8 cellular contexts compared by ENCODE assay signal in the genomic region with DNA sequence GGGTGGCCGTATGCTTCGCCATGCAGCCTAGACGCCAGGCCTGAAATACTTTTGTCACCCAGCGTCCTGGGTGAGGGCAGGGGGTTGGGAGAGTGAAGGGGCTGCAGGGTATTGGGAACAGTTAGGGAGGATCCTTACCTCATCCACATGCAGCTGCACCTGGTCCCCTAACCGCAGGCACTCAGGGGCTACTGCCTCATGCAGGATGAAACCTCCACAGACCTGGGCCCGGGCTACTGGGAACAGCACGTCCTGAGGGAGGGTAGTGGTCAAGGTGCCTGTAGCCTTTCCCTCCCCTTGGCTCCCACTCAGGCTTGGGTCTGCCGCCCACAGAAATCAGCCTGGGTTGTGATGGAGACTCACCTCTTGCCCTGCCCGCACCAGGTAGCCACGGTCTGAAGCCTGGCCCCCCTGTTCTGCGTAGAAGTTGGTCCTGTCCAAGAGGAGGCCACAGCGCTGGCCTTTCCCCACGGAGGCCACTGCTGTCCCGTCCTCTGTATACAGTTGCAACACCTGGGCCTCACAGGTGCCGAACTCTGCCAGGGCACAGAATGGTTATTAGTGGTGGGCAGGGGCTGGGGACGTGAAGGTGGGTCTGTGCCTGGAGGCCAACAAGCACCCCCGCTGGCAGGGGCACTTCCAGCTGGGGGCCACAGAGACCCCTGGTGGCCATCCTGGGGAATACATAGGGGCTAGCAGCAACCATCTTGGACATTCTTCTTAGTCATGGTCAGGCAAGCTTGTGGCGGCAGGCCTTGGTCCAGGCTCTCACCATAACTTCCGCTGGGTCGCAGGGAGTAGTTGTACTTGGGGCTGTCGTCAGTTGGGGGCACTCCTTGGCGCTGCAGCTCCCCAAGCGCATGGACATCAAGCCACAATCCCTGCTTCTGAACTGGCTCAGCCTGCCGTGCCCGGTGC. TPM values are rescaled to one million over a fixed set of nuclear protein-coding genes. Genes with fewer than 3 reads are reported as not detected.
DNase-seq lines count a peak whose midpoint lies in the region; ATAC-seq and TF ChIP-seq lines count a peak whose summit lies in the region.

No MANE protein-coding gene starts in this region.

- CTCF ChIA-PET in IMR-90 (lab: Yijun Ruan, JAX): interaction anchor here (0.7 to 1.0 kb wide), 4 partner anchors 8 to 38 kb away, joined by 3 to 4 read pairs (median 4); partner anchors contain the start of gene AARS2
- CTCF ChIA-PET in activated CD4-positive, alpha-beta T cell treated with anti-CD3 and anti-CD28 coated beads, Interleukin-2, amount 10 ng/mL, durations not matched to agents 7 days and 5 days (lab: Charles Lee): interaction anchor here (0.5 to 3.8 kb wide), 15 partner anchors 8 to 692 kb away, joined by 3 to 19 read pairs (median 3); partner anchors contain the start of gene AARS2

- WGBS in IMR-90 (ENCODE audit: extremely low coverage in 2 of 2, insufficient read length in 1 of 2), 2 experiments: 77% methylated on average over 10 of the region's 25 CpGs; no CpG with 5 or more reads in 1 of the 2 experiments
- WGBS in endodermal cell (ENCODE audit: insufficient coverage in 1 of 2, insufficient read length in 1 of 2), 2 experiments: 88 to 90% methylated on average over 13 to 25 of the region's 25 CpGs

- H3K18ac ChIP-seq in IMR-90 (ENCODE audit: low read depth, low read length): no peak overlapping the region

- H4K91ac ChIP-seq in IMR-90 (ENCODE audit: insufficient read depth, low read depth, low read length): no peak overlapping the region

- H4K8ac ChIP-seq in IMR-90 (ENCODE audit: low read depth in 2 of 2, low read length in 2 of 2): no peak overlapping the region

- POLR2A ChIA-PET in IMR-90 (lab: Charles Lee; ENCODE audit: unreplicated experiment): no interaction called here
- POLR2A ChIA-PET in activated CD4-positive, alpha-beta T cell treated with anti-CD3 and anti-CD28 coated beads, Interleukin-2, amount 10 ng/mL, durations not matched to agents 7 days and 5 days (lab: Charles Lee): no interaction called here

- H3K9ac ChIP-seq in IMR-90 (ENCODE audit: low read depth, low read length) (no peak overlapping the region), endodermal cell (ENCODE audit: extremely low read depth, low read length, poor library complexity, severe bottlenecking) (no peak overlapping the region)

- BruUV-seq in IMR-90 (replicated peaks; lab: Mats Ljungman, UMichigan): no TSS peak

- peaks cover 73% of the 10 kb centered on the region for H3K36me3 ChIP-seq in IMR-90 (ENCODE audit: control insufficient read depth, insufficient read depth, low read length)
- peaks cover 74% of the 10 kb centered on the region for H3K36me3 ChIP-seq in endodermal cell (ENCODE audit: control insufficient read depth, insufficient read depth, low read length)

- TF ChIP-seq RAD21 in IMR-90 (IDR thresholded peaks at IDR 0.05; ENCODE audit: low read length): peak; percentile 52

- no peaks in the 10 kb centered on the region for H4K20me1 ChIP-seq in IMR-90 (ENCODE audit: insufficient read depth, low read length)

- ATAC-seq in IMR-90 (ENCODE audit: low read depth) (peak; percentile 75), GM19463 (IDR thresholded peaks at IDR 0.05; ENCODE audit: unreplicated experiment) (no peak)

- peak; percentile 60 for TF ChIP-seq CTCF in IMR-90 (conservative IDR thresholded peaks at IDR 0.05; ENCODE audit: low read depth, low read length)
- TF ChIP-seq CTCF in endodermal cell (conservative IDR thresholded peaks at IDR 0.05): peak; percentile 90
- TF ChIP-seq CTCF in nephron (IDR thresholded peaks at IDR 0.05; ENCODE audit: unreplicated experiment in 3 of 3): peak; percentile 68 to 76 (median 73)

- no peak overlapping the region for H2BK120ac ChIP-seq in IMR-90 (ENCODE audit: low read depth, low read length)

- no peak overlapping the region for H3K27ac ChIP-seq in IMR-90 (ENCODE audit: insufficient read depth, low read length)
- no peak overlapping the region for H3K27ac ChIP-seq in endodermal cell (ENCODE audit: low read depth, low read length)

- no peaks in the 10 kb centered on the region for H3K9me1 ChIP-seq in IMR-90 (ENCODE audit: insufficient read depth, low read length)

- H3K27ac Mint-ChIP-seq in activated CD4-positive, alpha-beta T cell treated with anti-CD3 and anti-CD28 coated beads, Interleukin-2, amount 10 ng/mL, durations not matched to agents 7 days and 5 days: no peak overlapping the region
- H3K27ac Mint-ChIP-seq in endodermal cell (peak overlapping the region; percentile 69), nephron (no peak overlapping the region)

- H3K4me3 Mint-ChIP-seq in activated CD4-positive, alpha-beta T cell treated with anti-CD3 and anti-CD28 coated beads, Interleukin-2, amount 10 ng/mL, durations not matched to agents 7 days and 5 days: no peak overlapping the region
- H3K4me3 Mint-ChIP-seq in endodermal cell: no peak overlapping the region
- no peak overlapping the region for H3K4me3 Mint-ChIP-seq in nephron

- H3K36me3 Mint-ChIP-seq in activated CD4-positive, alpha-beta T cell treated with anti-CD3 and anti-CD28 coated beads, Interleukin-2, amount 10 ng/mL, durations not matched to agents 7 days and 5 days (ENCODE audit: low read depth): peaks cover 28% of the 10 kb centered on the region
- H3K36me3 Mint-ChIP-seq in endodermal cell (ENCODE audit: low read depth) (peaks cover 76% of the 10 kb centered on the region), nephron (ENCODE audit: low read depth) (peaks cover 51% of the 10 kb centered on the region)

- peaks cover 2% of the 10 kb centered on the region for H3K4me1 ChIP-seq in IMR-90 (ENCODE audit: control insufficient read depth, insufficient read depth, low read length)
- H3K4me1 ChIP-seq in endodermal cell (ENCODE audit: control insufficient read depth, insufficient read depth, low read length): peaks cover 10% of the 10 kb centered on the region

- TF ChIP-seq POLR2A in IMR-90 (IDR thresholded peaks at IDR 0.05; ENCODE audit: low read depth, low read length): no peak

- no peaks in the 10 kb centered on the region for H3K27me3 ChIP-seq in IMR-90 (ENCODE audit: control insufficient read depth, insufficient read depth, low read length)
- no peaks in the 10 kb centered on the region for H3K27me3 ChIP-seq in endodermal cell (ENCODE audit: control insufficient read depth, insufficient read depth, low read length, poor library complexity, severe bottlenecking)

- dilution Hi-C loops in IMR-90 (cut with HindIII; ENCODE audit: low sequenced_read_pairs, unreplicated experiment): no loop called here

- H3K9me3 ChIP-seq in IMR-90 (ENCODE audit: control insufficient read depth, insufficient read depth, low read length) (no peaks in the 10 kb centered on the region), endodermal cell (ENCODE audit: control insufficient read depth, low read length) (no peaks in the 10 kb centered on the region)

- no peak overlapping the region for H2AK5ac ChIP-seq in IMR-90 (ENCODE audit: low read depth, low read length)

- H3K9me3 Mint-ChIP-seq in activated CD4-positive, alpha-beta T cell treated with anti-CD3 and anti-CD28 coated beads, Interleukin-2, amount 10 ng/mL, durations not matched to agents 7 days and 5 days: no peaks in the 10 kb centered on the region
- H3K9me3 Mint-ChIP-seq in endodermal cell (no peaks in the 10 kb centered on the region), nephron (no peaks in the 10 kb centered on the region)

- H3K4me2 ChIP-seq in IMR-90 (ENCODE audit: low read depth, low read length): no peak overlapping the region

- no peak overlapping the region for H2BK5ac ChIP-seq in IMR-90 (ENCODE audit: low read depth, low read length, poor library complexity, severe bottlenecking)

- H3K4me1 Mint-ChIP-seq in activated CD4-positive, alpha-beta T cell treated with anti-CD3 and anti-CD28 coated beads, Interleukin-2, amount 10 ng/mL, durations not matched to agents 7 days and 5 days: peaks cover 2% of the 10 kb centered on the region
- H3K4me1 Mint-ChIP-seq in endodermal cell (peaks cover 11% of the 10 kb centered on the region), nephron (no peaks in the 10 kb centered on the region)

- H3K56ac ChIP-seq in IMR-90 (ENCODE audit: extremely low read depth, insufficient read depth, low read length): no peak overlapping the region

- no peak overlapping the region for H2BK20ac ChIP-seq in IMR-90 (ENCODE audit: low read depth, low read length)

- H3K27me3 Mint-ChIP-seq in activated CD4-positive, alpha-beta T cell treated with anti-CD3 and anti-CD28 coated beads, Interleukin-2, amount 10 ng/mL, durations not matched to agents 7 days and 5 days: no peaks in the 10 kb centered on the region
- no peaks in the 10 kb centered on the region for H3K27me3 Mint-ChIP-seq in endodermal cell (ENCODE audit: insufficient read depth)
- peaks cover 4% of the 10 kb centered on the region for H3K27me3 Mint-ChIP-seq in nephron (ENCODE audit: low read depth)

- in situ Hi-C loops in IMR-90 (cut with MboI; ENCODE audit: low sequenced_read_pairs): no loop called here

- no peak overlapping the region for H4K5ac ChIP-seq in IMR-90 (ENCODE audit: low read depth, low read length)

- 0 out of 4 replicates have a peak, but pooled peaks cover 0 to 2% of the 10 kb centered on the region in 2 experiments for H3K79me1 ChIP-seq in IMR-90 (ENCODE audit: low read depth in 1 of 2, low read length in 2 of 2)

- no peak overlapping the region for H3K14ac ChIP-seq in IMR-90 (replicated peaks; ENCODE audit: low read depth, low read length)

- H2BK15ac ChIP-seq in IMR-90 (ENCODE audit: low read depth, low read length): no peak overlapping the region

- H3K4me3 ChIP-seq in IMR-90 (ENCODE audit: insufficient read depth, low read depth, low read length) (no peak overlapping the region), endodermal cell (ENCODE audit: low read length) (no peak overlapping the region)

- no peak overlapping the region for H3K4ac ChIP-seq in IMR-90 (ENCODE audit: low read depth, low read length)

- peak; percentile 52 for DNase-seq in DMS 273 (lab: John Stamatoyannopoulos, UW; ENCODE audit: unreplicated experiment)
- DNase-seq in DMS 273 treated with DMSO at 0.1 percent for 48 hours (lab: John Stamatoyannopoulos, UW): no peak
- peak; percentile 35 for DNase-seq in IMR-90
- peak; percentile 34 for DNase-seq in activated CD4-positive, alpha-beta T cell treated with anti-CD3 and anti-CD28 coated beads, Interleukin-2, amount 10 ng/mL, durations not matched to agents 7 days and 5 days
- peak; percentile 83 for DNase-seq in endodermal cell
- DNase-seq in GF-D8 (lab: John Stamatoyannopoulos, UW): no peak

- H3K23ac ChIP-seq in IMR-90 (ENCODE audit: low read depth, low read length): no peak overlapping the region

- H2AFZ ChIP-seq in IMR-90 (replicated peaks; ENCODE audit: low read length, poor library complexity): no peak overlapping the region

- intact Hi-C loops in IMR-90 (cut with micrococcal nuclease): loop anchor here (1.0 kb wide), 1 partner anchor 36 kb away; no protein-coding TSS in a partner anchor

- peak overlapping the region; percentile 3 for H2AK9ac ChIP-seq in IMR-90 (replicated peaks; ENCODE audit: low read depth, low read length, poor library complexity)

RNA-seq across cellular contexts. Expression of gene AARS2, which starts 8.6 kb away (rescaled TPM):
- total RNA-seq in IMR-90 (2012; rRNA removed) (10.4 and 10.8 TPM in 2 replicates), endodermal cell (10 to 100 TPM; 22.9 to 24.7 TPM)
- polyA plus RNA-seq in IMR-90 (2012; rRNA removed): 9.1 and 10.3 TPM in 2 replicates
- polyA plus RNA-seq in IMR-90 (2012; cell fraction: cytosol; rRNA removed): 8.0 and 8.9 TPM in 2 replicates
- polyA plus RNA-seq in IMR-90 (2012; cell fraction: nucleus; rRNA removed; ENCODE audit: low replicate concordance): 15.6 and 29.8 TPM in 2 replicates
- 10 to 100 TPM; 16.8 to 19.6 TPM for total RNA-seq in activated CD4-positive, alpha-beta T cell treated with anti-CD3 and anti-CD28 coated beads, Interleukin-2, amount 10 ng/mL, durations not matched to agents 7 days and 5 days
- polyA plus RNA-seq in endodermal cell (2013, experiment 1 of 2): 16.6 TPM
- 15.5 TPM for polyA plus RNA-seq in endodermal cell (2013, experiment 2 of 2)

RNA-seq across cellular contexts. Expression of gene TMEM151B, which starts 34.3 kb away (rescaled TPM):
- not detected in 2 replicates for total RNA-seq in IMR-90 (2012; rRNA removed)
- polyA plus RNA-seq in IMR-90 (2012; rRNA removed): not detected in 2 replicates
- 0.01 TPM in 1 of 2 replicates, not detected in the other for polyA plus RNA-seq in IMR-90 (2012; cell fraction: cytosol; rRNA removed)
- polyA plus RNA-seq in IMR-90 (2012; cell fraction: nucleus; rRNA removed; ENCODE audit: low replicate concordance): 0.06 and 0.15 TPM in 2 replicates
- not detected for total RNA-seq in activated CD4-positive, alpha-beta T cell treated with anti-CD3 and anti-CD28 coated beads, Interleukin-2, amount 10 ng/mL, durations not matched to agents 7 days and 5 days
- under 1 TPM; 0.22 to 0.51 TPM for total RNA-seq in endodermal cell
- 7.3 TPM for polyA plus RNA-seq in endodermal cell (2013, experiment 1 of 2)
- polyA plus RNA-seq in endodermal cell (2013, experiment 2 of 2): 6.5 TPM

RNA-seq across cellular contexts. Expression of gene SPATS1, which starts 37.9 kb away (rescaled TPM):
- total RNA-seq in IMR-90 (2012; rRNA removed) (not detected in 2 replicates), endodermal cell (not detected)
- polyA plus RNA-seq in IMR-90 (2012; rRNA removed): not detected in 2 replicates
- polyA plus RNA-seq in IMR-90 (2012; cell fraction: cytosol; rRNA removed): not detected in 2 replicates
- not detected in 2 replicates for polyA plus RNA-seq in IMR-90 (2012; cell fraction: nucleus; rRNA removed; ENCODE audit: low replicate concordance)
- total RNA-seq in activated CD4-positive, alpha-beta T cell treated with anti-CD3 and anti-CD28 coated beads, Interleukin-2, amount 10 ng/mL, durations not matched to agents 7 days and 5 days: not detected
- polyA plus RNA-seq in endodermal cell (2013, experiment 1 of 2): not detected
- polyA plus RNA-seq in endodermal cell (2013, experiment 2 of 2): not detected

RNA-seq across cellular contexts. Expression of gene NFKBIE, which starts 39.2 kb away (rescaled TPM):
- total RNA-seq in IMR-90 (2012; rRNA removed) (7.5 and 7.9 TPM in 2 replicates), endodermal cell (10 to 100 TPM in 1 of 2 donors, 1 to 10 TPM in 1; 8.3 to 11.0 TPM)
- 13.0 and 16.7 TPM in 2 replicates for polyA plus RNA-seq in IMR-90 (2012; rRNA removed)
- polyA plus RNA-seq in IMR-90 (2012; cell fraction: cytosol; rRNA removed): 17.6 and 22.6 TPM in 2 replicates
- 14.5 and 23.0 TPM in 2 replicates for polyA plus RNA-seq in IMR-90 (2012; cell fraction: nucleus; rRNA removed; ENCODE audit: low replicate concordance)
- total RNA-seq in activated CD4-positive, alpha-beta T cell treated with anti-CD3 and anti-CD28 coated beads, Interleukin-2, amount 10 ng/mL, durations not matched to agents 7 days and 5 days: 10 to 100 TPM; 14.7 to 15.3 TPM
- polyA plus RNA-seq in endodermal cell (2013, experiment 1 of 2): 8.9 TPM
- polyA plus RNA-seq in endodermal cell (2013, experiment 2 of 2): 5.6 TPM

RNA-seq across cellular contexts. Expression of gene SLC35B2, which starts 47.2 kb away (rescaled TPM):
- total RNA-seq in IMR-90 (2012; rRNA removed) (41.7 and 51.4 TPM in 2 replicates), endodermal cell (10 to 100 TPM; 52.5 to 54.3 TPM)
- polyA plus RNA-seq in IMR-90 (2012; rRNA removed): 89.9 and 94.8 TPM in 2 replicates
- polyA plus RNA-seq in IMR-90 (2012; cell fraction: cytosol; rRNA removed): 91.0 and 123 TPM in 2 replicates
- polyA plus RNA-seq in IMR-90 (2012; cell fraction: nucleus; rRNA removed; ENCODE audit: low replicate concordance): 64.5 and 76.3 TPM in 2 replicates
- total RNA-seq in activated CD4-positive, alpha-beta T cell treated with anti-CD3 and anti-CD28 coated beads, Interleukin-2, amount 10 ng/mL, durations not matched to agents 7 days and 5 days: 10 to 100 TPM; 29.5 to 30.1 TPM
- polyA plus RNA-seq in endodermal cell (2013, experiment 1 of 2): 42.1 TPM
- 39.6 TPM for polyA plus RNA-seq in endodermal cell (2013, experiment 2 of 2)

Comparison
In these comparisons a context has a peak if more than half of its experiments do, and no peak if none do; other contexts are left out.
1. DNase-seq: peak in DMS 273 (single experiment), IMR-90 (single experiment), activated CD4-positive, alpha-beta T cell treated with anti-CD3 and anti-CD28 coated beads, Interleukin-2, amount 10 ng/mL, durations not matched to agents 7 days and 5 days (single experiment) and endodermal cell (single experiment); none in DMS 273 treated with DMSO at 0.1 percent for 48 hours (single experiment) and GF-D8 (single experiment).
2. Peak in every context shown above with its lines, with median percentiles within 50 percentile points of each other: CTCF ChIP-seq.